In genomic region chr9:117080996-117081395, GRCh38 we compare ENCODE assay signal across 23 cellular contexts.
"Had no signal": no experiment of that assay in that cellular context is flagged by ENCODE, and none has a peak within 500 bp of the region (broad histone marks: within the 10 kb centered on the region; RNA-seq: fewer than 3 reads in every experiment).

No MANE protein-coding gene starts in this region.

- DNase-seq: activated CD4-positive, alpha-beta memory T cell treated with anti-CD3 and anti-CD28 coated beads, Interleukin-2, amount 10 ng/mL, durations not matched to agents 7 days and 5 days; activated CD4-positive, alpha-beta T cell treated with anti-CD3 and anti-CD28 coated beads, Interleukin-2, amount 10 ng/mL, durations not matched to agents 24 days and 14 days; activated effector memory CD4-positive, alpha-beta T cell treated with Interleukin-2 at 50 U/mL for 16 hours; activated naive CD4-positive, alpha-beta T cell treated with anti-CD3 and anti-CD28 coated beads, Interleukin-2, amount 10 ng/mL, durations not matched to agents 7 days and 5 days; activated naive CD8-positive, alpha-beta T cell treated with anti-CD3 and anti-CD28 coated beads, Interleukin-2, amount 50 U/mL, for 24 hours; activated T-cell treated with anti-CD3 and anti-CD28 coated beads, Interleukin-2, amount 50 U/mL, for 72 hours; cerebellar nuclear complex; cortex of kidney; endodermal cell; esophagus squamous epithelium; gastrocnemius medialis; heart left ventricle; immature natural killer cell; pancreas; right lobe of liver; small intestine; stimulated activated CD4-positive, alpha-beta T cell treated with anti-CD3 and anti-CD28 coated beads, Interleukin-15, amount 100 ng/mL, for 24 hours; T-helper 17 cell; transverse colon had no signal

- H3K4me1 ChIP-seq: esophagus squamous epithelium, gastrocnemius medialis, heart left ventricle, pancreas, right lobe of liver, transverse colon had no signal

- H3K27me3 Mint-ChIP-seq: activated CD4-positive, alpha-beta memory T cell treated with anti-CD3 and anti-CD28 coated beads, Interleukin-2, amount 10 ng/mL, durations not matched to agents 7 days and 5 days; activated CD4-positive, alpha-beta T cell treated with anti-CD3 and anti-CD28 coated beads, Interleukin-2, amount 10 ng/mL, durations not matched to agents 24 days and 14 days; activated naive CD4-positive, alpha-beta T cell treated with anti-CD3 and anti-CD28 coated beads, Interleukin-2, amount 10 ng/mL, durations not matched to agents 7 days and 5 days; activated naive CD8-positive, alpha-beta T cell treated with anti-CD3 and anti-CD28 coated beads, Interleukin-2, amount 50 U/mL, for 24 hours; stimulated activated memory B cell treated with anti-CD40 and anti-IgM and Interleukin-4, amounts not matched to agents 10 μg/mL and 1 μg/mL and 100 μg/mL, for 72 hours; T-helper 17 cell had no signal

- H3K36me3 ChIP-seq: esophagus squamous epithelium, gastrocnemius medialis, heart left ventricle, pancreas, right lobe of liver, transverse colon had no signal

- H3K4me3 ChIP-seq: esophagus squamous epithelium, gastrocnemius medialis, heart left ventricle, pancreas, right lobe of liver, transverse colon had no signal

- H3K4me3 Mint-ChIP-seq: activated CD4-positive, alpha-beta memory T cell treated with anti-CD3 and anti-CD28 coated beads, Interleukin-2, amount 10 ng/mL, durations not matched to agents 7 days and 5 days; activated CD4-positive, alpha-beta T cell treated with anti-CD3 and anti-CD28 coated beads, Interleukin-2, amount 10 ng/mL, durations not matched to agents 24 days and 14 days; activated naive CD4-positive, alpha-beta T cell treated with anti-CD3 and anti-CD28 coated beads, Interleukin-2, amount 10 ng/mL, durations not matched to agents 7 days and 5 days; activated naive CD8-positive, alpha-beta T cell treated with anti-CD3 and anti-CD28 coated beads, Interleukin-2, amount 50 U/mL, for 24 hours; activated T-cell treated with anti-CD3 and anti-CD28 coated beads, Interleukin-2, amount 50 U/mL, for 72 hours; endodermal cell; immature natural killer cell; mesothelial cell of epicardium; nephron; stimulated activated memory B cell treated with anti-CD40 and anti-IgM and Interleukin-4, amounts not matched to agents 10 μg/mL and 1 μg/mL and 100 μg/mL, for 72 hours; T-helper 17 cell had no signal

- H3K27ac Mint-ChIP-seq: activated CD4-positive, alpha-beta memory T cell treated with anti-CD3 and anti-CD28 coated beads, Interleukin-2, amount 10 ng/mL, durations not matched to agents 7 days and 5 days; activated CD4-positive, alpha-beta T cell treated with anti-CD3 and anti-CD28 coated beads, Interleukin-2, amount 10 ng/mL, durations not matched to agents 24 days and 14 days; activated naive CD4-positive, alpha-beta T cell treated with anti-CD3 and anti-CD28 coated beads, Interleukin-2, amount 10 ng/mL, durations not matched to agents 7 days and 5 days; activated naive CD8-positive, alpha-beta T cell treated with anti-CD3 and anti-CD28 coated beads, Interleukin-2, amount 50 U/mL, for 24 hours; activated T-cell treated with anti-CD3 and anti-CD28 coated beads, Interleukin-2, amount 50 U/mL, for 72 hours; endodermal cell; immature natural killer cell; mesothelial cell of epicardium; nephron; stimulated activated memory B cell treated with anti-CD40 and anti-IgM and Interleukin-4, amounts not matched to agents 10 μg/mL and 1 μg/mL and 100 μg/mL, for 72 hours; T-helper 17 cell had no signal

- H3K9me3 Mint-ChIP-seq: activated CD4-positive, alpha-beta T cell treated with anti-CD3 and anti-CD28 coated beads, Interleukin-2, amount 10 ng/mL, durations not matched to agents 24 days and 14 days; activated naive CD4-positive, alpha-beta T cell treated with anti-CD3 and anti-CD28 coated beads, Interleukin-2, amount 10 ng/mL, durations not matched to agents 7 days and 5 days; activated naive CD8-positive, alpha-beta T cell treated with anti-CD3 and anti-CD28 coated beads, Interleukin-2, amount 50 U/mL, for 24 hours; endodermal cell; mesothelial cell of epicardium; nephron; stimulated activated memory B cell treated with anti-CD40 and anti-IgM and Interleukin-4, amounts not matched to agents 10 μg/mL and 1 μg/mL and 100 μg/mL, for 72 hours had no signal

- H3K9me3 ChIP-seq: esophagus squamous epithelium, gastrocnemius medialis, heart left ventricle, pancreas, right lobe of liver, transverse colon had no signal

- H3K27ac ChIP-seq: esophagus squamous epithelium, gastrocnemius medialis, heart left ventricle, pancreas, right lobe of liver, transverse colon had no signal

- H3K4me1 Mint-ChIP-seq: activated CD4-positive, alpha-beta memory T cell treated with anti-CD3 and anti-CD28 coated beads, Interleukin-2, amount 10 ng/mL, durations not matched to agents 7 days and 5 days; activated CD4-positive, alpha-beta T cell treated with anti-CD3 and anti-CD28 coated beads, Interleukin-2, amount 10 ng/mL, durations not matched to agents 24 days and 14 days; activated naive CD4-positive, alpha-beta T cell treated with anti-CD3 and anti-CD28 coated beads, Interleukin-2, amount 10 ng/mL, durations not matched to agents 7 days and 5 days; activated naive CD8-positive, alpha-beta T cell treated with anti-CD3 and anti-CD28 coated beads, Interleukin-2, amount 50 U/mL, for 24 hours; immature natural killer cell; mesothelial cell of epicardium; stimulated activated memory B cell treated with anti-CD40 and anti-IgM and Interleukin-4, amounts not matched to agents 10 μg/mL and 1 μg/mL and 100 μg/mL, for 72 hours; T-helper 17 cell had no signal

- H3K36me3 Mint-ChIP-seq: activated naive CD4-positive, alpha-beta T cell treated with anti-CD3 and anti-CD28 coated beads, Interleukin-2, amount 10 ng/mL, durations not matched to agents 7 days and 5 days; immature natural killer cell; mesothelial cell of epicardium; stimulated activated memory B cell treated with anti-CD40 and anti-IgM and Interleukin-4, amounts not matched to agents 10 μg/mL and 1 μg/mL and 100 μg/mL, for 72 hours had no signal

- H3K27me3 ChIP-seq: esophagus squamous epithelium, gastrocnemius medialis, heart left ventricle, pancreas, right lobe of liver, transverse colon had no signal

- ATAC-seq: activated naive CD8-positive, alpha-beta T cell treated with anti-CD3 and anti-CD28 coated beads, Interleukin-2, amount 50 U/mL, for 24 hours; activated T-cell treated with anti-CD3 and anti-CD28 coated beads, Interleukin-2, amount 50 U/mL, for 72 hours; gastrocnemius medialis; heart left ventricle; left lobe of liver; pancreas; right lobe of liver; stimulated activated memory B cell treated with anti-CD40 and anti-IgM and Interleukin-4, amounts not matched to agents 10 μg/mL and 1 μg/mL and 100 μg/mL, for 72 hours; T-helper 17 cell had no signal
